17 cellular contexts compared by ENCODE assay signal in the genomic region with DNA sequence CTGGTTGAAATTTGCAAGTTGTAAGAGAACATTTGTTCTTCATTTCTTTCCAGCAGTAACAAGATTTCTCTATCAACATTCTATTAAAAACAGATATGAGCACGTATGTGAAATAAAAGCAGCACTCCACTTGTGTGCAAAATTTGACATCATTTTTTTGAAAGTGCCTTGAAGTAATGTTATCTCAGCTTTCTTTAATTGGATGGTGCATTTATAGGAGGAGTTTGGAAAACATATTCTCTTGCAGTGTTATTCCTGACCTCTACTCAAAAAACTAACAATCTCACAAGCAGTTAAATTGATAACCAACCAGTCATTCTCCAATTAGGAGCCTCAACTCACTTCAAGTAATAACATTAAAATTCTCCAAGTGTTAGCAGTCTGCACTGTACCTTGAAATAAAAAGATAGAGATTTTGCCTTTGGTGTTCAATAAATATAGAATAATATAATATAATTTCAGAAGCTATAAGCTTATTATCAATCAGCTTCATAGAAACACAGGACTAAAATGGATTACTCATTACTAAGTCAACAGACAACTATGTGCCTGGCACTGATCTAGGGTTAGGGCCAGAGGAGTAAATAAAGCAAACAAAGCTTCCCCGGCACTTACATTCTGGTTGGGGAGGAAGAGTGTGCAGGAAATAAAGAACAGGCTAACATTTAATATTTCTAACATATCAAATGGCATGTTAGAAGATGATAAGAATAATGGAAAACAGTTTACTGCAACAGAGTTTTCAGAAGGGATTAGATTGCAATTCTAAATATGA.
DNase-seq lines count a peak whose midpoint lies in the region; ATAC-seq, FAIRE-seq and TF ChIP-seq lines count a peak whose summit lies in the region.
"Had no signal": no experiment of that assay in that cellular context is flagged by ENCODE, and none has a peak within 500 bp of the region (broad histone marks: within the 10 kb centered on the region; RNA-seq: fewer than 3 reads in every experiment).

No MANE protein-coding gene starts in this region.

- no peak for TF ChIP-seq POLR2A in body of pancreas (IDR thresholded peaks at IDR 0.05)
- TF ChIP-seq POLR2A in HepG2 (IDR thresholded peaks at IDR 0.05; ENCODE audit: insufficient read depth in 1 of 2, low read depth in 2 of 2, low read length in 2 of 2) = no peak

- peaks cover 29% of the 10 kb centered on the region for H3K4me1 ChIP-seq in ACC112 (ENCODE audit: control insufficient read depth, insufficient read depth, low read length, unreplicated experiment)
- H3K4me1 ChIP-seq in body of pancreas = peaks cover 49% of the 10 kb centered on the region
- H3K4me1 ChIP-seq in HepG2 (ENCODE audit: insufficient read depth, low read length) = no peaks in the 10 kb centered on the region
- H3K4me1 ChIP-seq: uterus had no signal

- no peak for TF ChIP-seq RAD21 in HepG2 (CRISPR knock-in tag; IDR thresholded peaks at IDR 0.05)

- 24 to 27% methylated on average over 2 of the region's 2 CpGs for WGBS in body of pancreas, 2 donors
- WGBS in HepG2 (ENCODE audit: low lambda C conversion rate) = 2% methylated on average over 2 of the region's 2 CpGs

- H3K9ac ChIP-seq in HepG2 (ENCODE audit: insufficient read depth, low read depth, low read length) = no peak overlapping the region

- POLR2A ChIA-PET in HepG2 (lab: Yijun Ruan, JAX) = no interaction called here

- FAIRE-seq in HepG2 (lab: Jason Lieb, UNC) = no peak
- FAIRE-seq: H1 had no signal

- no peaks in the 10 kb centered on the region for H3K27me3 ChIP-seq in ACC112 (ENCODE audit: insufficient read depth, low read length)
- no peaks in the 10 kb centered on the region for H3K27me3 ChIP-seq in body of pancreas
- H3K27me3 ChIP-seq in HepG2 (ENCODE audit: control insufficient read depth in 1 of 2, insufficient read depth in 2 of 2, low read length in 2 of 2) = 0 out of 5 replicates have a peak, but pooled peaks cover 0 to 8% of the 10 kb centered on the region in 2 experiments
- H3K27me3 ChIP-seq: colonic mucosa, uterus had no signal

- intact Hi-C loops in body of pancreas (cut with DNase I) (no loop called here), HepG2 (cut with micrococcal nuclease; ENCODE audit: unreplicated experiment) (no loop called here)

- H3K9me3 ChIP-seq in body of pancreas (no peaks in the 10 kb centered on the region), HepG2 (ENCODE audit: low read length) (no peaks in the 10 kb centered on the region)
- H3K9me3 ChIP-seq: colonic mucosa, uterus had no signal

- H3K36me3 ChIP-seq in ACC112 (ENCODE audit: insufficient read depth, low read length) (no peaks in the 10 kb centered on the region), body of pancreas (replicated peaks in 1 of 2; ENCODE audit: insufficient read depth in 1 of 2, low read depth in 2 of 2) (no peaks in the 10 kb centered on the region), HepG2 (replicated peaks in 1 of 2; ENCODE audit: control insufficient read depth in 1 of 2, insufficient read depth in 2 of 2, low read length in 2 of 2) (no peaks in the 10 kb centered on the region)
- H3K36me3 ChIP-seq: colonic mucosa, uterus had no signal

- H3K4me3 ChIP-seq in ACC112 (ENCODE audit: low read depth, low read length) (no peak overlapping the region), body of pancreas (no peak overlapping the region), HepG2 (replicated peaks in 1 of 3; ENCODE audit: insufficient read depth in 1 of 3, low read depth in 2 of 3, low read length in 3 of 3) (no peak overlapping the region)
- H3K4me3 ChIP-seq: colonic mucosa, uterus had no signal

- TF ChIP-seq CTCF in body of pancreas (IDR thresholded peaks at IDR 0.05) = no peak
- no peak for TF ChIP-seq CTCF in HepG2 (CRISPR knock-in tag; IDR thresholded peaks at IDR 0.05)

- no peak for TF ChIP-seq EP300 in HepG2 (IDR thresholded peaks at IDR 0.05; ENCODE audit: low read depth in 2 of 2, low read length in 2 of 2)
- TF ChIP-seq EP300 in HepG2 (CRISPR knock-in tag; IDR thresholded peaks at IDR 0.05; ENCODE audit: borderline replicate concordance) = no peak

- H2AFZ ChIP-seq in ACC112 (ENCODE audit: low read length, unreplicated experiment) (no peak overlapping the region), HepG2 (ENCODE audit: low read length) (no peak overlapping the region)

- CTCF ChIA-PET in HepG2 (lab: Yijun Ruan, JAX; ENCODE audit: low intra/inter-chr PET ratio, low total read pairs) = no interaction called here

- in situ Hi-C loops in HepG2 (cut with HindIII; ENCODE audit: extremely low pct_ligation_motif_present, low pct_unique_long_range_greater_than_20kb) = no loop called here

- BruUV-seq in HepG2 (replicated peaks; lab: Mats Ljungman, UMichigan) = no TSS peak

- H3K27ac ChIP-seq in ACC112 (ENCODE audit: low read depth, low read length) (peak overlapping the region; percentile 29; the same call in 1 of the 2 replicates), body of pancreas (peak overlapping the region in 3 of 4 donors; percentile 25 to 75 (median 61)), HepG2 (ENCODE audit: extremely low read length, insufficient read depth, low read length) (no peak overlapping the region)
- H3K27ac ChIP-seq: colonic mucosa, uterus had no signal

- ATAC-seq in body of pancreas = peak; percentile 49
- ATAC-seq in HepG2 = peak; percentile 46; the same call in 1 of the 3 replicates
- ATAC-seq in HG03342 (IDR thresholded peaks at IDR 0.05; ENCODE audit: unreplicated experiment) = no peak

- no peak overlapping the region for H3K4me2 ChIP-seq in HepG2 (ENCODE audit: low read depth, low read length)

- H4K20me1 ChIP-seq in HepG2 (ENCODE audit: insufficient read depth, low read length) = no peaks in the 10 kb centered on the region

- no peaks in the 10 kb centered on the region for H3K79me2 ChIP-seq in ACC112 (ENCODE audit: control insufficient read depth, insufficient read depth, low read length, unreplicated experiment)
- no peaks in the 10 kb centered on the region for H3K79me2 ChIP-seq in HepG2 (ENCODE audit: insufficient read depth, low read length)

- DNase-seq in HT-29 (ENCODE audit: low spot score) = peak; percentile 53
- peak in 1 of 4 donors; percentile 19 for DNase-seq in body of pancreas
- DNase-seq in HepG2 (ENCODE audit: low spot score) = peak; percentile 11
- DNase-seq in stimulated activated CD4-positive, alpha-beta T cell treated with anti-CD3 and anti-CD28 coated beads, Interleukin-4, amount 100 ng/mL, for 4 hours = no peak
- no peak for DNase-seq in stimulated activated CD4-positive, alpha-beta T cell treated with anti-CD3 and anti-CD28 coated beads, Interleukin-15, amount 100 ng/mL, for 24 hours
- no peak for DNase-seq in SK-N-DZ (ENCODE audit: low spot score)
- DNase-seq: activated naive CD8-positive, alpha-beta T cell treated with anti-CD3 and anti-CD28 coated beads, Interleukin-2, amount 10 ng/mL, durations not matched to agents 7 days and 5 days; colonic mucosa; MV-4-11; NCI-H526 treated with DMSO at 0.1 percent for 48 hours; posterior cingulate gyrus; SIG-M5; stimulated activated CD4-positive, alpha-beta T cell treated with anti-CD3 and anti-CD28 coated beads, Interleukin-2, amount 100 ng/mL, for 24 hours; uterus had no signal

TF ChIP-seq in HepG2, 621 proteins besides CTCF, POLR2A, EP300 and RAD21 (continues in another document):
- no peak for TF ChIP-seq NONO (IDR thresholded peaks at IDR 0.05)
- TF ChIP-seq NONO (CRISPR knock-in tag; conservative IDR thresholded peaks at IDR 0.05) = no peak
- no peak for TF ChIP-seq ZNF335 (CRISPR knock-in tag; IDR thresholded peaks at IDR 0.05)
- TF ChIP-seq TMF1 (CRISPR knock-in tag; IDR thresholded peaks at IDR 0.05; ENCODE audit: low read depth) = no peak
- TF ChIP-seq, protein P1, sequence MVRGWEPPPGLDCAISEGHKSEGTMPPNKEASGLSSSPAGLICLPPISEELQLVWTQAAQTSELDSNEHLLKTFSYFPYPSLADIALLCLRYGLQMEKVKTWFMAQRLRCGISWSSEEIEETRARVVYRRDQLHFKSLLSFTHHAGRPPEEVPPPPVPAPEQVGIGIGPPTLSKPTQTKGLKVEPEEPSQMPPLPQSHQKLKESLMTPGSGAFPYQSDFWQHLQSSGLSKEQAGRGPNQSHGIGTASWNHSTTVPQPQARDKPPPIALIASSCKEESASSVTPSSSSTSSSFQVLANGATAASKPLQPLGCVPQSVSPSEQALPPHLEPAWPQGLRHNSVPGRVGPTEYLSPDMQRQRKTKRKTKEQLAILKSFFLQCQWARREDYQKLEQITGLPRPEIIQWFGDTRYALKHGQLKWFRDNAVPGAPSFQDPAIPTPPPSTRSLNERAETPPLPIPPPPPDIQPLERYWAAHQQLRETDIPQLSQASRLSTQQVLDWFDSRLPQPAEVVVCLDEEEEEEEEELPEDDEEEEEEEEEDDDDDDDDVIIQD (CRISPR knock-in tag; IDR thresholded peaks at IDR 0.05; ENCODE audit: low read depth) = no peak
- TF ChIP-seq ZMYM4 (CRISPR knock-in tag; IDR thresholded peaks at IDR 0.05) = no peak
- peak; percentile 23; the same call in 1 of the 2 replicates for TF ChIP-seq ZNF264 (CRISPR knock-in tag; IDR thresholded peaks at IDR 0.05)
- TF ChIP-seq, protein P2, sequence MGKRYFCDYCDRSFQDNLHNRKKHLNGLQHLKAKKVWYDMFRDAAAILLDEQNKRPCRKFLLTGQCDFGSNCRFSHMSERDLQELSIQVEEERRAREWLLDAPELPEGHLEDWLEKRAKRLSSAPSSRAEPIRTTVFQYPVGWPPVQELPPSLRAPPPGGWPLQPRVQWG (CRISPR knock-in tag; IDR thresholded peaks at IDR 0.05; ENCODE audit: borderline replicate concordance, low read depth) = no peak
- 0 out of 2 replicates have a peak, but pooled peaks have one; percentile 16 for TF ChIP-seq FOXA3 (CRISPR knock-in tag; IDR thresholded peaks at IDR 0.05)
- no peak for TF ChIP-seq ZNF605 (CRISPR knock-in tag; IDR thresholded peaks at IDR 0.05)
- no peak for TF ChIP-seq ZNF788 (CRISPR knock-in tag; IDR thresholded peaks at IDR 0.05; ENCODE audit: borderline replicate concordance)
- TF ChIP-seq, protein P3, sequence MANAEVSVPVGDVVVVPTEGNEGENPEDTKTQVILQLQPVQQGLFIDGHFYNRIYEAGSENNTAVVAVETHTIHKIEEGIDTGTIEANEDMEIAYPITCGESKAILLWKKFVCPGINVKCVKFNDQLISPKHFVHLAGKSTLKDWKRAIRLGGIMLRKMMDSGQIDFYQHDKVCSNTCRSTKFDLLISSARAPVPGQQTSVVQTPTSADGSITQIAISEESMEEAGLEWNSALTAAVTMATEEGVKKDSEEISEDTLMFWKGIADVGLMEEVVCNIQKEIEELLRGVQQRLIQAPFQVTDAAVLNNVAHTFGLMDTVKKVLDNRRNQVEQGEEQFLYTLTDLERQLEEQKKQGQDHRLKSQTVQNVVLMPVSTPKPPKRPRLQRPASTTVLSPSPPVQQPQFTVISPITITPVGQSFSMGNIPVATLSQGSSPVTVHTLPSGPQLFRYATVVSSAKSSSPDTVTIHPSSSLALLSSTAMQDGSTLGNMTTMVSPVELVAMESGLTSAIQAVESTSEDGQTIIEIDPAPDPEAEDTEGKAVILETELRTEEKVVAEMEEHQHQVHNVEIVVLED (CRISPR knock-in tag; IDR thresholded peaks at IDR 0.05; ENCODE audit: borderline replicate concordance) = no peak
- TF ChIP-seq FOXC1 (CRISPR knock-in tag; IDR thresholded peaks at IDR 0.05; ENCODE audit: borderline replicate concordance) = no peak
- no peak for TF ChIP-seq KAT2B (IDR thresholded peaks at IDR 0.05; ENCODE audit: borderline replicate concordance, low read depth, low read length)

Comparison
In these comparisons a context has a peak if more than half of its experiments do, and no peak if none do; other contexts are left out.
1. DNase-seq: peak in HT-29 (single experiment) and HepG2 (single experiment); none in stimulated activated CD4-positive, alpha-beta T cell treated with anti-CD3 and anti-CD28 coated beads, Interleukin-4, amount 100 ng/mL, for 4 hours (0 of 2), stimulated activated CD4-positive, alpha-beta T cell treated with anti-CD3 and anti-CD28 coated beads, Interleukin-15, amount 100 ng/mL, for 24 hours (single experiment) and SK-N-DZ (single experiment).